18 cellular contexts compared by ENCODE assay signal in the genomic region with DNA sequence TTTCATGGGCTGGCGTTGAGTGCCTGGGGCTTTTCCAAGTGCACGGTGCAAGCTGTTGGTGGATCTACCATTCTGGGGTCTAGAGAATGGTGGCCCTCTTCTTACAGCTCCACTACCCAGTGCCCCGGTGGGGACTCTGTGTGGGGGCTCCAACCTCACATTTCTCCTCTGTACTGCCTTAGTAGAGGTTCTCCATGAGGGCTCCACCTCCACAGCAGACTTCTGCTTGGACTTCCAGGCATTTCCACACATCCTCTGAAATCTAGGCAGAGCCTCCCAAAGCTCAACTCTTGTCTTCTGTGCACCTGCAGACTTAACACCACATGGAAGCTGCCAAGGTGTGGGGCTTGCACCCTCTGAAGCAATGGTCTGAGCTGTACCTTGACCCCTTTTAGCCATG.
A peak's percentile ranks its signal among the peaks of the same experiment; 100 is the strongest.
DNase-seq lines count a peak whose midpoint lies in the region; ATAC-seq, FAIRE-seq and TF ChIP-seq lines count a peak whose summit lies in the region.
"Had no signal": no experiment of that assay in that cellular context is flagged by ENCODE, and none has a peak within 500 bp of the region (broad histone marks: within the 10 kb centered on the region; RNA-seq: fewer than 3 reads in every experiment).

No MANE protein-coding gene starts in this region.

- no peaks in the 10 kb centered on the region for H3K9me2 ChIP-seq in OCI-LY7 (ENCODE audit: insufficient read depth, low read length)

- H3K36me3 Mint-ChIP-seq in activated CD8-positive, alpha-beta T cell treated with anti-CD3 and anti-CD28 coated beads for 36 hours (ENCODE audit: low read depth): peaks cover 62% of the 10 kb centered on the region

- no peak for TF ChIP-seq CTCF in DND-41 (IDR thresholded peaks at IDR 0.05; ENCODE audit: borderline replicate concordance, extremely low read depth, low read length, poor library complexity, severe bottlenecking)
- TF ChIP-seq CTCF in OCI-LY7 (conservative IDR thresholded peaks at IDR 0.05; ENCODE audit: low read length): no peak
- TF ChIP-seq CTCF in bronchial epithelial cell (IDR thresholded peaks at IDR 0.05; ENCODE audit: insufficient read depth, low read length, severe bottlenecking): no peak
- TF ChIP-seq CTCF in activated CD8-positive, alpha-beta T cell treated with anti-CD3 and anti-CD28 coated beads for 36 hours (IDR thresholded peaks at IDR 0.05): no peak

- POLR2A ChIA-PET in OCI-LY7 (lab: Charles Lee): no interaction called here
- POLR2A ChIA-PET in activated CD8-positive, alpha-beta T cell treated with anti-CD3 and anti-CD28 coated beads for 36 hours (lab: Charles Lee): interaction anchor here (0.8 kb wide), 1 partner anchor 33 kb away, joined by 3 read pairs; no protein-coding TSS in a partner anchor

- H3K9me3 Mint-ChIP-seq in activated CD8-positive, alpha-beta T cell treated with anti-CD3 and anti-CD28 coated beads for 36 hours: peaks cover 22% of the 10 kb centered on the region

- CTCF ChIA-PET in OCI-LY7 (lab: Charles Lee; ENCODE audit: unreplicated experiment): no interaction called here
- CTCF ChIA-PET in activated CD8-positive, alpha-beta T cell treated with anti-CD3 and anti-CD28 coated beads for 36 hours (lab: Charles Lee): no interaction called here

- peaks cover 57% of the 10 kb centered on the region for H3K36me3 ChIP-seq in BLaER1
- peaks cover 71% of the 10 kb centered on the region for H3K36me3 ChIP-seq in DND-41 (ENCODE audit: insufficient read depth, low read length)
- peaks cover 81% of the 10 kb centered on the region for H3K36me3 ChIP-seq in OCI-LY7 (ENCODE audit: insufficient read depth, low read length)
- H3K36me3 ChIP-seq in bronchial epithelial cell (ENCODE audit: control insufficient read depth, insufficient read depth, low read length): peaks cover 2% of the 10 kb centered on the region

- H3K4me2 ChIP-seq in BLaER1: no peak overlapping the region
- no peak overlapping the region for H3K4me2 ChIP-seq in DND-41 (ENCODE audit: insufficient read depth, low read length)
- H3K4me2 ChIP-seq in OCI-LY7 (ENCODE audit: low read length): no peak overlapping the region
- H3K4me2 ChIP-seq: A549 had no signal

- BruUV-seq in OCI-LY7 (replicated peaks; lab: Mats Ljungman, UMichigan): no TSS peak

- H3K79me2 ChIP-seq in DND-41 (ENCODE audit: insufficient read depth, low read length) (no peaks in the 10 kb centered on the region), OCI-LY7 (ENCODE audit: insufficient read depth, low read depth, low read length) (no peaks in the 10 kb centered on the region)

- intact Hi-C loops in OCI-LY7 (cut with micrococcal nuclease; ENCODE audit: unreplicated experiment): no loop called here
- intact Hi-C loops in activated CD8-positive, alpha-beta T cell treated with anti-CD3 and anti-CD28 coated beads for 36 hours (cut with micrococcal nuclease): no loop called here

- no peak overlapping the region for H3K4me3 Mint-ChIP-seq in activated CD8-positive, alpha-beta T cell treated with anti-CD3 and anti-CD28 coated beads for 36 hours
- H3K4me3 Mint-ChIP-seq: CD4-positive, alpha-beta T cell; H9; HFFc6 had no signal

- H3K27ac Mint-ChIP-seq in activated CD8-positive, alpha-beta T cell treated with anti-CD3 and anti-CD28 coated beads for 36 hours: no peak overlapping the region
- H3K27ac Mint-ChIP-seq: CD4-positive, alpha-beta T cell; H9; HFFc6 had no signal

- H3K9ac ChIP-seq in BLaER1: no peak overlapping the region
- H3K9ac ChIP-seq in DND-41 (ENCODE audit: low read depth, low read length): no peak overlapping the region

- H3K27ac ChIP-seq in BLaER1 (no peak overlapping the region), DND-41 (ENCODE audit: low read length) (no peak overlapping the region), OCI-LY7 (ENCODE audit: low read depth, low read length, poor library complexity, severe bottlenecking) (no peak overlapping the region)
- H3K27ac ChIP-seq: A549 had no signal

- H3K9me3 ChIP-seq in BLaER1 (peaks cover 38% of the 10 kb centered on the region), DND-41 (ENCODE audit: insufficient read depth, low read length, severe bottlenecking) (peaks cover 23% of the 10 kb centered on the region), OCI-LY7 (ENCODE audit: low read length) (peaks cover 34% of the 10 kb centered on the region)

- H4K20me1 ChIP-seq in BLaER1: no peaks in the 10 kb centered on the region
- H4K20me1 ChIP-seq in DND-41 (ENCODE audit: insufficient read depth, low read length): no peaks in the 10 kb centered on the region
- no peaks in the 10 kb centered on the region for H4K20me1 ChIP-seq in OCI-LY7 (ENCODE audit: insufficient read depth, low read length)

- peak; percentile 62 for FAIRE-seq in bronchial epithelial cell (lab: Jason Lieb, UNC)
- FAIRE-seq: A549, GM12891 had no signal

- H3K27me3 ChIP-seq in BLaER1 (no peaks in the 10 kb centered on the region), DND-41 (ENCODE audit: insufficient read depth, low read length, poor library complexity) (no peaks in the 10 kb centered on the region), bronchial epithelial cell (ENCODE audit: control insufficient read depth, insufficient read depth, low read length) (no peaks in the 10 kb centered on the region)

- H2AFZ ChIP-seq in DND-41 (ENCODE audit: low read depth, low read length) (no peak overlapping the region), OCI-LY7 (ENCODE audit: low read length) (no peak overlapping the region)

- no peaks in the 10 kb centered on the region for H3K4me1 Mint-ChIP-seq in activated CD8-positive, alpha-beta T cell treated with anti-CD3 and anti-CD28 coated beads for 36 hours (ENCODE audit: low read depth)
- H3K4me1 Mint-ChIP-seq: H9 had no signal

- H3K27me3 Mint-ChIP-seq in activated CD8-positive, alpha-beta T cell treated with anti-CD3 and anti-CD28 coated beads for 36 hours: no peaks in the 10 kb centered on the region
- H3K27me3 Mint-ChIP-seq: CD4-positive, alpha-beta T cell had no signal

- H3K4me3 ChIP-seq in BLaER1 (peak overlapping the region; percentile 8; the same call in 1 of the 2 replicates), DND-41 (ENCODE audit: low read depth in 1 of 2, low read length in 2 of 2) (no peak overlapping the region), OCI-LY7 (ENCODE audit: low read depth, low read length, poor library complexity, severe bottlenecking) (no peak overlapping the region), bronchial epithelial cell (ENCODE audit: low read depth, low read length) (no peak overlapping the region)
- H3K4me3 ChIP-seq: A549 had no signal

- ATAC-seq in DND-41 (ENCODE audit: insufficient read depth, low read depth) (no peak), GM21381 (IDR thresholded peaks at IDR 0.05; ENCODE audit: unreplicated experiment) (no peak)
- ATAC-seq in activated CD8-positive, alpha-beta T cell treated with anti-CD3 and anti-CD28 coated beads for 36 hours: no peak
- ATAC-seq: A549 had no signal

- no peaks in the 10 kb centered on the region for H3K4me1 ChIP-seq in BLaER1
- H3K4me1 ChIP-seq in DND-41 (ENCODE audit: insufficient read depth, low read length): no peaks in the 10 kb centered on the region
- H3K4me1 ChIP-seq in OCI-LY7 (ENCODE audit: insufficient read depth, low read length, poor library complexity, severe bottlenecking): no peaks in the 10 kb centered on the region

- DNase-seq in DND-41 (peak; percentile 25), OCI-LY7 (ENCODE audit: low spot score) (peak; percentile 33), bronchial epithelial cell (ENCODE audit: low read depth) (no peak), AG08396 (ENCODE audit: low spot score) (no peak), amygdala (lab: John Stamatoyannopoulos, UW) (no peak)
- no peak for DNase-seq in activated CD8-positive, alpha-beta T cell treated with anti-CD3 and anti-CD28 coated beads for 36 hours
- DNase-seq: AML-193; C1 segment of cervical spinal cord; Calu3; CD4-positive, alpha-beta T cell; DMS153; GOT3; H9; HFFc6 had no signal

Comparison
In these comparisons a context has a peak if more than half of its experiments do, and no peak if none do; other contexts are left out.
1. DNase-seq: peak in DND-41 (single experiment) and OCI-LY7 (single experiment); none in bronchial epithelial cell (single experiment), AG08396 (single experiment), amygdala (0 of 56) and activated CD8-positive, alpha-beta T cell treated with anti-CD3 and anti-CD28 coated beads for 36 hours (single experiment).